In the genomic region with DNA sequence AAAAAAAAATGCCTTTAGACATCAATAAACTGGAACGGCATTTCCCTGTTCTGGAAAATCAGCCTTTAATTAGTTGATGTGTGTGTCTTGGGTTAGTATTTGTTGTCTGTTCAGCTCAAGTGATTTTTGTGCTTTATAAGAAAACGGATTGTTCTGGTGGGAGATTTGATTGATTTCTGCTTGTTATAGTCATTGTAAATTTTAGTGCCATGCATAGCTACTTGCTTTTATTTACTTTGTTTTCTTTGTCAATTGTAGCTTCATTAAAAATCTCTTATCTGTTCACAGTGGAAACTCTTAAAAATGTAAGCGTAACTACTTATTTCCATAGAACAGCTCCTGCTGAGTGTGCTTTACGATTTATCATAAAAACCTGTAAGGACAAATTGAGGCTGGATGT, we compare ENCODE assay signal across 25 cellular contexts.
"Had no signal": no experiment of that assay in that cellular context is flagged by ENCODE, and none has a peak within 500 bp of the region (broad histone marks: within the 10 kb centered on the region; RNA-seq: fewer than 3 reads in every experiment).

No MANE protein-coding gene starts in this region.

- DNase-seq: dermis blood vessel endothelial cell; effector memory CD4-positive, alpha-beta T cell; foreskin fibroblast; gastrocnemius medialis; head of caudate nucleus; kidney; mucosa of descending colon; naive B cell; pancreas; right lobe of liver; small intestine; stimulated activated CD4-positive, alpha-beta T cell treated with anti-CD3 and anti-CD28 coated beads, Interleukin-1b, Interleukin-23, amount 100 ng/mL, for 48 hours; stimulated activated CD4-positive, alpha-beta T cell treated with anti-CD3 and anti-CD28 coated beads, Interleukin-4, amount 100 ng/mL, for 1 hour; stimulated activated CD8-positive, alpha-beta memory T cell treated with anti-CD3 and anti-CD28 coated beads, Interleukin-4, amount 100 ng/mL, for 48 hours; stimulated activated naive CD4-positive, alpha-beta T cell; stimulated activated naive CD8-positive, alpha-beta T cell treated with anti-CD3 and anti-CD28 coated beads, Interleukin-15, amount 100 ng/mL, for 72 hours; transverse colon; upper lobe of right lung; uterus had no signal

- FAIRE-seq: kidney, pancreas, small intestine had no signal

- H3K27ac ChIP-seq: coronary artery, gastrocnemius medialis, neutrophil, pancreas, right lobe of liver, suprapubic skin, transverse colon, upper lobe of right lung, uterus had no signal

- H3K9me3 ChIP-seq: gastrocnemius medialis, mucosa of descending colon, neutrophil, pancreas, right lobe of liver, suprapubic skin, transverse colon, upper lobe of right lung, uterus had no signal

- ATAC-seq: gastrocnemius medialis; left lobe of liver; mucosa of descending colon; natural killer cell treated with Interleukin-12 subunit alpha and Interleukin-12 subunit beta and Interleukin-15 and Interleukin-18, amount 100 ng/mL, for 72 hours; pancreas; right lobe of liver; stimulated activated naive CD8-positive, alpha-beta T cell treated with anti-CD3 and anti-CD28 coated beads, Interleukin-15, amount 100 ng/mL, for 72 hours; upper lobe of right lung had no signal

- H3K4me3 ChIP-seq: coronary artery, gastrocnemius medialis, lung, mucosa of descending colon, pancreas, right lobe of liver, suprapubic skin, transverse colon, upper lobe of right lung, uterus had no signal

- H3K27me3 ChIP-seq: gastrocnemius medialis, neutrophil, pancreas, right lobe of liver, suprapubic skin, upper lobe of right lung, uterus had no signal

- H3K4me1 ChIP-seq: right lobe of liver, upper lobe of right lung, uterus had no signal

- H3K36me3 ChIP-seq: gastrocnemius medialis, neutrophil, pancreas, right lobe of liver, suprapubic skin, transverse colon, upper lobe of right lung, uterus had no signal
